In genomic region chr15:81484076-81484475, GRCh38 we compare ENCODE assay signal across 15 cellular contexts.
DNase-seq lines count a peak whose midpoint lies in the region; ATAC-seq and TF ChIP-seq lines count a peak whose summit lies in the region.
"Had no signal": no experiment of that assay in that cellular context is flagged by ENCODE, and none has a peak within 500 bp of the region (broad histone marks: within the 10 kb centered on the region; RNA-seq: fewer than 3 reads in every experiment).

No MANE protein-coding gene starts in this region.

- no peak overlapping the region for H4K5ac ChIP-seq in IMR-90 (ENCODE audit: low read depth, low read length)

- H4K20me1 ChIP-seq in IMR-90 (ENCODE audit: insufficient read depth, low read length): no peaks in the 10 kb centered on the region

- no peak overlapping the region for H3K9ac ChIP-seq in IMR-90 (ENCODE audit: low read depth, low read length)

- TF ChIP-seq RAD21 in IMR-90 (IDR thresholded peaks at IDR 0.05; ENCODE audit: low read length): no peak

- no CpG with 5 or more reads among the region's 6 CpGs for WGBS in IMR-90 (ENCODE audit: extremely low coverage in 2 of 2, insufficient read length in 1 of 2), 2 experiments
- 31 to 34% methylated on average over 6 of the region's 6 CpGs for WGBS in aorta, 2 donors

- H3K27me3 Mint-ChIP-seq in nephron (ENCODE audit: low read depth): peaks cover 9% of the 10 kb centered on the region

- no peak overlapping the region for H3K18ac ChIP-seq in IMR-90 (ENCODE audit: low read depth, low read length)

- H2AK5ac ChIP-seq in IMR-90 (ENCODE audit: low read depth, low read length): no peak overlapping the region

- ATAC-seq in IMR-90 (ENCODE audit: low read depth) (no peak), aorta (ENCODE audit: low FRiP score) (no peak)
- ATAC-seq: A549 had no signal

- H3K27ac ChIP-seq in IMR-90 (ENCODE audit: insufficient read depth, low read length) (no peak overlapping the region), aorta (ENCODE audit: low read depth in 1 of 2, low read length in 2 of 2) (no peak overlapping the region)
- H3K27ac ChIP-seq: A549, C4-2B, HL-60 had no signal

- dilution Hi-C loops in IMR-90 (cut with HindIII; ENCODE audit: low sequenced_read_pairs, unreplicated experiment): no loop called here

- H3K36me3 Mint-ChIP-seq in nephron (ENCODE audit: low read depth): no peaks in the 10 kb centered on the region
- H3K36me3 Mint-ChIP-seq: CD4-positive, alpha-beta memory T cell had no signal

- no TSS peak for BruUV-seq in IMR-90 (replicated peaks; lab: Mats Ljungman, UMichigan)

- no peak overlapping the region for H3K4me2 ChIP-seq in IMR-90 (ENCODE audit: low read depth, low read length)
- H3K4me2 ChIP-seq: A549 had no signal

- H3K27me3 ChIP-seq in IMR-90 (ENCODE audit: control insufficient read depth, insufficient read depth, low read length) (no peaks in the 10 kb centered on the region), aorta (ENCODE audit: control insufficient read depth in 1 of 2, insufficient read depth in 2 of 2, low read length in 1 of 2) (no peaks in the 10 kb centered on the region)
- H3K27me3 ChIP-seq: BE2C had no signal

- peaks cover 51% of the 10 kb centered on the region for H3K4me1 Mint-ChIP-seq in nephron
- H3K4me1 Mint-ChIP-seq: CD4-positive, alpha-beta memory T cell had no signal

- H3K23ac ChIP-seq in IMR-90 (ENCODE audit: low read depth, low read length): no peak overlapping the region

- no peak overlapping the region for H4K91ac ChIP-seq in IMR-90 (ENCODE audit: insufficient read depth, low read depth, low read length)

- no peak overlapping the region for H4K8ac ChIP-seq in IMR-90 (ENCODE audit: low read depth in 2 of 2, low read length in 2 of 2)

- in situ Hi-C loops in G401 (cut with HindIII; ENCODE audit: low sequenced_read_pairs): no loop called here
- in situ Hi-C loops in IMR-90 (cut with MboI; ENCODE audit: low sequenced_read_pairs): loop anchor here (5.0 kb wide), 1 partner anchor 713 kb away; no protein-coding TSS in a partner anchor

- H2BK120ac ChIP-seq in IMR-90 (ENCODE audit: low read depth, low read length): no peak overlapping the region

- CTCF ChIA-PET in IMR-90 (lab: Yijun Ruan, JAX): no interaction called here

- no peak overlapping the region for H3K4ac ChIP-seq in IMR-90 (ENCODE audit: low read depth, low read length)

- no peak overlapping the region for H2BK20ac ChIP-seq in IMR-90 (ENCODE audit: low read depth, low read length)

- no peak overlapping the region for H2BK15ac ChIP-seq in IMR-90 (ENCODE audit: low read depth, low read length)

- peaks cover 6% of the 10 kb centered on the region for H3K9me3 Mint-ChIP-seq in nephron
- H3K9me3 Mint-ChIP-seq: CD4-positive, alpha-beta memory T cell; HFFc6 had no signal

- H3K4me1 ChIP-seq in IMR-90 (ENCODE audit: control insufficient read depth, insufficient read depth, low read length): no peaks in the 10 kb centered on the region
- no peaks in the 10 kb centered on the region for H3K4me1 ChIP-seq in aorta (ENCODE audit: control insufficient read depth in 1 of 2, insufficient read depth in 2 of 2, low read length in 2 of 2)
- H3K4me1 ChIP-seq: A549 had no signal

- H2AK9ac ChIP-seq in IMR-90 (replicated peaks; ENCODE audit: low read depth, low read length, poor library complexity): peak overlapping the region; percentile 10

- H3K27ac Mint-ChIP-seq in nephron: peak overlapping the region; percentile 1 to 73 (median 60)
- H3K27ac Mint-ChIP-seq: CD4-positive, alpha-beta memory T cell; HFFc6 had no signal

- H3K79me1 ChIP-seq in IMR-90 (ENCODE audit: low read depth in 1 of 2, low read length in 2 of 2): no peaks in the 10 kb centered on the region

- H3K4me3 ChIP-seq in IMR-90 (ENCODE audit: insufficient read depth, low read depth, low read length) (no peak overlapping the region), aorta (ENCODE audit: low read length in 2 of 2) (no peak overlapping the region)
- H3K4me3 ChIP-seq: A549 had no signal

- H3K4me3 Mint-ChIP-seq in nephron: no peak overlapping the region
- H3K4me3 Mint-ChIP-seq: CD4-positive, alpha-beta memory T cell; HFFc6 had no signal

- DNase-seq in G401 (ENCODE audit: low spot score) (peak; percentile 95), IMR-90 (no peak), cerebellar cortex (ENCODE audit: low spot score) (peak; percentile 94), DMS114 treated with DMSO at 0.1 percent for 48 hours (lab: John Stamatoyannopoulos, UW; ENCODE audit: unreplicated experiment) (no peak), aorta (no peak)
- no peak for DNase-seq in activated CD4-positive, CD25-positive, alpha-beta regulatory T cell (lab: John Stamatoyannopoulos, UW)
- DNase-seq: BE2C; CD4-positive, alpha-beta memory T cell; DMS53; HCEC 1CT; HFFc6 had no signal

- POLR2A ChIA-PET in IMR-90 (lab: Charles Lee; ENCODE audit: unreplicated experiment): no interaction called here

- no peaks in the 10 kb centered on the region for H3K36me3 ChIP-seq in IMR-90 (ENCODE audit: control insufficient read depth, insufficient read depth, low read length)
- H3K36me3 ChIP-seq in aorta (ENCODE audit: control insufficient read depth in 1 of 2, insufficient read depth in 2 of 2, low read length in 1 of 2): no peaks in the 10 kb centered on the region
- H3K36me3 ChIP-seq: BE2C had no signal

- H3K56ac ChIP-seq in IMR-90 (ENCODE audit: extremely low read depth, insufficient read depth, low read length): no peak overlapping the region

- TF ChIP-seq CTCF in IMR-90 (conservative IDR thresholded peaks at IDR 0.05; ENCODE audit: low read depth, low read length): no peak
- TF ChIP-seq CTCF in nephron (IDR thresholded peaks at IDR 0.05; ENCODE audit: unreplicated experiment in 3 of 3): no peak

- intact Hi-C loops in IMR-90 (cut with micrococcal nuclease) (loop anchor here (5.0 kb wide), 1 partner anchor 158 kb away; no protein-coding TSS in a partner anchor), aorta (cut with DNase I) (loop anchor here (5.0 kb wide), 2 partner anchors 563 to 713 kb away; partner anchors contain the start of gene MEX3B (in 2 of the 2))

- H3K9me3 ChIP-seq in IMR-90 (ENCODE audit: control insufficient read depth, insufficient read depth, low read length): no peaks in the 10 kb centered on the region
- no peaks in the 10 kb centered on the region for H3K9me3 ChIP-seq in aorta (ENCODE audit: control insufficient read depth, low read length)
- H3K9me3 ChIP-seq: A549, BE2C had no signal

- no peak overlapping the region for H3K14ac ChIP-seq in IMR-90 (replicated peaks; ENCODE audit: low read depth, low read length)

- 0 out of 2 replicates have a peak, but pooled peaks cover 3% of the 10 kb centered on the region for H3K9me1 ChIP-seq in IMR-90 (ENCODE audit: insufficient read depth, low read length)

- no peak for TF ChIP-seq POLR2A in IMR-90 (IDR thresholded peaks at IDR 0.05; ENCODE audit: low read depth, low read length)

- no peak overlapping the region for H2AFZ ChIP-seq in IMR-90 (replicated peaks; ENCODE audit: low read length, poor library complexity)

- no peak overlapping the region for H2BK5ac ChIP-seq in IMR-90 (ENCODE audit: low read depth, low read length, poor library complexity, severe bottlenecking)

TF ChIP-seq in IMR-90, 13 proteins besides CTCF, POLR2A, EP300 and RAD21:
- TF ChIP-seq CEBPB (IDR thresholded peaks at IDR 0.05; ENCODE audit: low read depth, low read length) (no peak), FOS (IDR thresholded peaks at IDR 0.05; ENCODE audit: low read depth, low read length) (no peak), MAFK (IDR thresholded peaks at IDR 0.05; ENCODE audit: low read depth, low read length) (no peak), NFE2L2 (IDR thresholded peaks at IDR 0.05; ENCODE audit: low read depth, low read length) (no peak), MXI1 (IDR thresholded peaks at IDR 0.05; ENCODE audit: borderline replicate concordance, low read depth, low read length) (no peak), RCOR1 (IDR thresholded peaks at IDR 0.05; ENCODE audit: insufficient replicate concordance, low read length) (no peak), USF2 (IDR thresholded peaks at IDR 0.05; ENCODE audit: low read depth, low read length) (no peak), BHLHE40 (IDR thresholded peaks at IDR 0.05; ENCODE audit: low read depth, low read length) (no peak), CHD1 (IDR thresholded peaks at IDR 0.05; ENCODE audit: low read depth, low read length) (no peak), MAZ (IDR thresholded peaks at IDR 0.05; ENCODE audit: borderline replicate concordance, low read depth, low read length) (no peak), ELK1 (IDR thresholded peaks at IDR 0.05; ENCODE audit: borderline replicate concordance, low read depth, low read length) (no peak), RFX5 (IDR thresholded peaks at IDR 0.05; ENCODE audit: low read depth, low read length) (no peak), SMC3 (IDR thresholded peaks at IDR 0.05; ENCODE audit: low read depth, low read length) (no peak)

Comparison
In these comparisons a context has a peak if more than half of its experiments do, and no peak if none do; other contexts are left out.
1. DNase-seq: peak in G401 (single experiment) and cerebellar cortex (single experiment); none in IMR-90 (single experiment), DMS114 treated with DMSO at 0.1 percent for 48 hours (single experiment), activated CD4-positive, CD25-positive, alpha-beta regulatory T cell (0 of 4) and aorta (0 of 2).